In the genomic region with DNA sequence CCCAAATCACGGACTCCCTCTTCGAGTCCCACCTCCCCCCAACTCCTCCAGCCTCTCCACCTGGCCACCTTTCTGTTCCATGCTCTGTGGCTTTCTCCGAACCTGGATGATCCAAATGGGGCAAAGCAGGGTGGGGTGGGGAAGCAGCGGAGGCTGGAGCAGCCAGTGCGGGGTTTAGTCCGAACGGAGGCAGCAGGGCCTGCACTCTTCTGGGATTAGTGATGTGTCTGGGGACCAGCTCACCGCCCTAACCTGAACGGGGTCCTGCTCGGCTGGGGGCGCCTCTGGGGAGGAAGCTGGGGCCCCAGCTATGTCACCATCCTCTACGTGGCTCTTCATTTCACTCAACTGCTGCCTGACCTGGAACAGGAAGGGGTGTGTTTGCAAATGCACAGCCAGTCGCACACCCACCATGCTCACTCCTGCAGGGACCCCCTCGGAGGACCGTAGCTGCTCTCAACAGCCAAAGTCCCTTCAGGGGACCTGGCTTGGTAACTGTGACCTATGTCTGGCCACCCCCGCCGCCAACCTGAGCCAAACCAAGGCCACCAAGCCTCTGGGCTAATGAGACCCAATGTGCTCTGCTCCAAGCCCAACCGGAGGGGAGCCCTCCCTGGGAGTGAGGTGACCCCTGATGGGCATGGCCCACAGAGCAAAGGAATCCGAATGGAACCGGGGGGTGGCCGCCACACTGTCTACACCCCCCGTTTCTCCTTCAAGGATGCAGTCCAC, we compare ENCODE assay signal across 10 cellular contexts. TPM values are rescaled to one million over a fixed set of nuclear protein-coding genes. Genes with fewer than 3 reads are reported as not detected.
DNase-seq lines count a peak whose midpoint lies in the region; ATAC-seq, FAIRE-seq and TF ChIP-seq lines count a peak whose summit lies in the region.
"Had no signal": no experiment of that assay in that cellular context is flagged by ENCODE, and none has a peak within 500 bp of the region (broad histone marks: within the 10 kb centered on the region; RNA-seq: fewer than 3 reads in every experiment).

No MANE protein-coding gene starts in this region.

- CTCF ChIA-PET in RWPE1 (lab: Yijun Ruan, JAX): interaction anchor here (0.6 to 2.9 kb wide), 5 partner anchors 73 to 112 kb away, joined by 3 to 25 read pairs (median 5); no protein-coding TSS in a partner anchor

- H3K36me3 ChIP-seq in kidney (ENCODE audit: control insufficient read depth in 1 of 2, insufficient read depth in 2 of 2, low read length in 2 of 2) (peaks cover 19 to 27% of the 10 kb centered on the region in 2 donors), stomach smooth muscle (ENCODE audit: control insufficient read depth in 2 of 2, insufficient read depth in 2 of 2, low read length in 2 of 2) (peaks cover 14 to 21% of the 10 kb centered on the region in 2 donors)

- H3K9ac ChIP-seq in kidney (ENCODE audit: low read length in 2 of 2): no peak overlapping the region
- no peak overlapping the region for H3K9ac ChIP-seq in stomach smooth muscle (ENCODE audit: low read length in 2 of 2)

- TF ChIP-seq CTCF in RWPE1 (conservative IDR thresholded peaks at IDR 0.05; ENCODE audit: low read depth): no peak
- TF ChIP-seq CTCF in kidney (IDR thresholded peaks at IDR 0.05; ENCODE audit: borderline replicate concordance, extremely low read depth, insufficient read depth): no peak

- peaks cover 0 to 9% of the 10 kb centered on the region in 2 donors for H3K4me1 ChIP-seq in kidney (ENCODE audit: control insufficient read depth in 1 of 2, insufficient read depth in 1 of 2, low read depth in 1 of 2, low read length in 2 of 2)
- peaks cover 51% of the 10 kb centered on the region for H3K4me1 ChIP-seq in stomach smooth muscle (ENCODE audit: control insufficient read depth, insufficient read depth, low read length)

- ATAC-seq in GM18873 (IDR thresholded peaks at IDR 0.05; ENCODE audit: low FRiP score, unreplicated experiment) (no peak), GM21390 (IDR thresholded peaks at IDR 0.05; ENCODE audit: unreplicated experiment) (no peak)

- no peaks in the 10 kb centered on the region for H3K27me3 ChIP-seq in stomach smooth muscle (ENCODE audit: control insufficient read depth in 1 of 2, insufficient read depth in 2 of 2, low read length in 2 of 2)

- POLR2A ChIA-PET in RWPE1 (lab: Yijun Ruan, JAX; ENCODE audit: low non-redundant PET): no interaction called here

- intact Hi-C loops in kidney (cut with DNase I): no loop called here

- peak; percentile 6 for DNase-seq in activated CD4-positive, alpha-beta T cell treated with anti-CD3 and anti-CD28 coated beads for 1 hour
- DNase-seq in activated CD4-positive, alpha-beta T cell treated with anti-CD3 and anti-CD28 coated beads, Interleukin-2, amount 50 U/mL, for 4 hours: no peak
- DNase-seq in RWPE1 (ENCODE audit: low spot score) (no peak), kidney (peak; percentile 75), RCC 7860 (ENCODE audit: low spot score) (no peak)
- DNase-seq: mammary epithelial cell had no signal

- H3K9me3 ChIP-seq in kidney (ENCODE audit: control insufficient read depth in 1 of 2, low read length in 2 of 2) (no peaks in the 10 kb centered on the region), stomach smooth muscle (ENCODE audit: control insufficient read depth in 2 of 2, low read length in 2 of 2) (no peaks in the 10 kb centered on the region)

- H3K27ac ChIP-seq in RWPE1 (peak overlapping the region; percentile 76), kidney (ENCODE audit: low read depth in 2 of 2, low read length in 2 of 2) (no peak overlapping the region), stomach smooth muscle (ENCODE audit: low read length) (peak overlapping the region; percentile 90)

- H3K4me3 ChIP-seq in kidney (ENCODE audit: low read length in 2 of 2) (no peak overlapping the region), stomach smooth muscle (ENCODE audit: low read length in 2 of 2) (no peak overlapping the region)

- FAIRE-seq in kidney (lab: Jason Lieb, UNC) (no peak), RCC 7860 (lab: Jason Lieb, UNC) (no peak)
- FAIRE-seq: bronchial epithelial cell had no signal

RNA-seq across cellular contexts. Expression of a gene that starts 46.8 kb away (rescaled TPM):
- total RNA-seq in kidney: 409 TPM
- 525 TPM for polyA plus RNA-seq in kidney (ENCODE audit: insufficient read depth, low read depth, low replicate concordance)

Comparison
In these comparisons a context has a peak if more than half of its experiments do, and no peak if none do; other contexts are left out.
1. DNase-seq: peak in activated CD4-positive, alpha-beta T cell treated with anti-CD3 and anti-CD28 coated beads for 1 hour (single experiment) and kidney (single experiment); none in activated CD4-positive, alpha-beta T cell treated with anti-CD3 and anti-CD28 coated beads, Interleukin-2, amount 50 U/mL, for 4 hours (0 of 2), RWPE1 (single experiment) and RCC 7860 (single experiment).
2. H3K27ac ChIP-seq: peak in RWPE1 (single experiment) and stomach smooth muscle (single experiment); none in kidney (0 of 2).